Comparison of ENCODE assay signal across 27 cellular contexts in the genomic region with DNA sequence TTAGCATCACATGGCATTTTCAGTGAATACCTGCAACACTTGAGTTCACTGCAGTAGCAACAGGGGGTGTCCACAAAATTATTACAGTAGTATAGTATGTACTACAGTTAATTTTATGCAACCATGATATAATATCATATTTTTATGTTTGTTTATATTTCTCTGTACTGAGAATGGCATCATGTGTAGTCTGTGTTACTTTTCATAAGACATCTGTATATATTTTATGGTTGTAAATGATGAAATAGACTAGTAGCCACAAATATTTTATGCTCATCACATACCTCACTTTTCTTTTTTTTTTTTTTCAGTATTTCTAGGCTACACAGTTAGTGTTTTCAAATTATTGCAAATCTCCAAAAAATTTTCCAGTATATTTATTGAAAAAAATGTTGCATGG.
"Had no signal": no experiment of that assay in that cellular context is flagged by ENCODE, and none has a peak within 500 bp of the region (broad histone marks: within the 10 kb centered on the region; RNA-seq: fewer than 3 reads in every experiment).

No MANE protein-coding gene starts in this region.

- H3K79me2 ChIP-seq: parathyroid adenoma had no signal

- DNase-seq: naive thymus-derived CD4-positive, alpha-beta T cell; occipital lobe; ovary; posterior cingulate gyrus; psoas muscle; right cardiac atrium; right lobe of liver; sigmoid colon; small intestine; stimulated activated CD4-positive, alpha-beta T cell treated with anti-CD3 and anti-CD28 coated beads, Interleukin-12 subunit alpha, Interleukin-12 subunit beta, amount 100 ng/mL, for 4 hours; stimulated activated CD4-positive, alpha-beta T cell treated with anti-CD3 and anti-CD28 coated beads, Interleukin-1b, Interleukin-23, amount 100 ng/mL, for 48 hours; stimulated activated CD4-positive, alpha-beta T cell treated with anti-CD3 and anti-CD28 coated beads, Interleukin-4, amount 100 ng/mL, for 1 hour; stimulated activated CD4-positive, alpha-beta T cell treated with anti-CD3 and anti-CD28 coated beads, Interleukin-4, amount 100 ng/mL, for 4 hours; stimulated activated CD8-positive, alpha-beta memory T cell treated with anti-CD3 and anti-CD28 coated beads, Interleukin-4, amount 100 ng/mL, for 48 hours; stimulated activated naive CD4-positive, alpha-beta T cell; stimulated activated naive CD8-positive, alpha-beta T cell treated with anti-CD3 and anti-CD28 coated beads, Interleukin-15, amount 100 ng/mL, for 72 hours; stimulated activated naive CD8-positive, alpha-beta T cell treated with anti-CD3 and anti-CD28 coated beads, Interleukin-15, Interleukin-2, amounts not matched to agents 100 U/mL and 50 U/mL, for 24 hours; substantia nigra; testis; tibial artery; transverse colon; upper lobe of right lung; uterus had no signal

- H3K9ac ChIP-seq: neural progenitor cell, parathyroid adenoma had no signal

- H3K4me2 ChIP-seq: neural progenitor cell had no signal

- H3K27me3 ChIP-seq: neural progenitor cell, ovary, right lobe of liver, sigmoid colon, suprapubic skin, testis, tibial artery, transverse colon, upper lobe of right lung, uterus had no signal

- H3K4me1 ChIP-seq: parathyroid adenoma, psoas muscle, right lobe of liver, suprapubic skin, testis, upper lobe of right lung, uterus had no signal

- H3K27ac ChIP-seq: neural progenitor cell, ovary, parathyroid adenoma, psoas muscle, right lobe of liver, suprapubic skin, testis, upper lobe of right lung, uterus had no signal

- ATAC-seq: naive thymus-derived CD4-positive, alpha-beta T cell; psoas muscle; right cardiac atrium; right lobe of liver; stimulated activated memory B cell treated with anti-CD40 and anti-IgM and Interleukin-4, amounts not matched to agents 10 μg/mL and 1 μg/mL and 100 μg/mL, for 72 hours; stimulated activated naive CD8-positive, alpha-beta T cell treated with anti-CD3 and anti-CD28 coated beads, Interleukin-15, amount 100 ng/mL, for 72 hours; stimulated activated naive CD8-positive, alpha-beta T cell treated with anti-CD3 and anti-CD28 coated beads, Interleukin-15, Interleukin-2, amounts not matched to agents 100 U/mL and 50 U/mL, for 24 hours; upper lobe of right lung had no signal

- H3K9me3 ChIP-seq: ovary, psoas muscle, right lobe of liver, testis, uterus had no signal

- H2AFZ ChIP-seq: neural progenitor cell, parathyroid adenoma had no signal

- H3K36me3 ChIP-seq: neural progenitor cell, ovary, transverse colon, uterus had no signal

- H3K4me3 ChIP-seq: neural progenitor cell, ovary, psoas muscle, right lobe of liver, sigmoid colon, suprapubic skin, testis, tibial artery, transverse colon, upper lobe of right lung, uterus had no signal
